In genomic region chr15:82952156-82953081, GRCh38 we compare ENCODE assay signal across 7 cellular contexts.
A peak's percentile ranks its signal among the peaks of the same experiment; 100 is the strongest.
DNase-seq lines count a peak whose midpoint lies in the region; ATAC-seq lines count a peak whose summit lies in the region.

Gene HOMER2 (minus strand): TSS chr15:82952720. CDS start chr15:82952535, 185 bp downstream.

- H2AFZ ChIP-seq in neuron (ENCODE audit: low read depth, low read length) = peak within 1 kb of the TSS; percentile 85

- in situ Hi-C loops in KBM-7 (cut with MboI; ENCODE audit: low pct_unique_long_range_greater_than_20kb, low sequenced_read_pairs) = no loop called here

- H3K4me1 ChIP-seq in ES-I3 (ENCODE audit: insufficient read depth, low read length) (no peaks in the 10 kb centered on the region), neuron (ENCODE audit: insufficient read depth, low read length) (peaks cover 3% of the 10 kb centered on the region)

- DNase-seq in KBM-7 (peak; percentile 66), germinal center (ENCODE audit: low spot score) (peak; percentile 28)
- peak; percentile 59 for DNase-seq in activated CD8-positive, alpha-beta memory T cell treated with anti-CD3 and anti-CD28 coated beads, Interleukin-2, amount 50 U/mL, for 48 hours

- no peaks in the 10 kb centered on the region for H3K27me3 ChIP-seq in neuron (ENCODE audit: insufficient read depth, low read length)

- peak within 1 kb of the TSS; percentile 53 for H3K4me3 ChIP-seq in neuron (ENCODE audit: low read length)

- ATAC-seq in HG03039 (IDR thresholded peaks at IDR 0.05; ENCODE audit: unreplicated experiment) = no peak
- ATAC-seq in GM18907 (IDR thresholded peaks at IDR 0.05; ENCODE audit: unreplicated experiment) = no peak

- peak within 1 kb of the TSS; percentile 60 for H3K9ac ChIP-seq in ES-I3 (ENCODE audit: low read depth, low read length)

- H3K36me3 ChIP-seq in ES-I3 (ENCODE audit: insufficient read depth, low read length) (no peaks in the 10 kb centered on the region), neuron (ENCODE audit: insufficient read depth, low read length) (no peaks in the 10 kb centered on the region)

- no peaks in the 10 kb centered on the region for H3K9me3 ChIP-seq in ES-I3 (ENCODE audit: control insufficient read depth, insufficient read depth, low read length)
- H3K9me3 ChIP-seq in neuron (ENCODE audit: low read length) = no peaks in the 10 kb centered on the region
